24 cellular contexts compared by ENCODE assay signal in the genomic region with DNA sequence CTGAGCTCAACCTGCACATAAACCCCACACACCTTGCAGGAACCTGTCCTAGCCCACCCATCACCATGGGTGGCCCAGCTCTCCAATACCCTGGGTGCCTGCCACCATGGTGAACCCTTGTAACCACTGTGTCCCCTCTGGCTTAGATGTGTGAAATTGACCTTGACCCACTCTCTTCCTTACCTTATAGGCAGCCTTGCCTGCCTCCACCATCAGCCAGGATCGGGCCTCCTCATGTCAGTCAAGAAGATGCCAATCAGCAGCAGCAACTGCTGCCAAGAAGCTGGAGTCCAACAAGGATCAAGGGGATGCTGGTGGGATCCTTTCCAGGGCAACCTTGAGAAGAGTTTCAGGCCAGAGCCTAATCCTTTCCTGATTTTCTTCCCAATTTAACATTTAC. TPM values are rescaled to one million over a fixed set of nuclear protein-coding genes. Genes with fewer than 3 reads are reported as not detected.
DNase-seq lines count a peak whose midpoint lies in the region; ATAC-seq and TF ChIP-seq lines count a peak whose summit lies in the region.
"Had no signal": no experiment of that assay in that cellular context is flagged by ENCODE, and none has a peak within 500 bp of the region (broad histone marks: within the 10 kb centered on the region; RNA-seq: fewer than 3 reads in every experiment).

No MANE protein-coding gene starts in this region.

- intact Hi-C loops in CD14-positive monocyte (cut with micrococcal nuclease) (loop anchor here in 1 of 2 donors (10.0 kb wide), 1 partner anchor 389 kb away; no protein-coding TSS in a partner anchor), sigmoid colon (cut with DNase I) (loop anchor here (10.0 kb wide), 1 partner anchor 579 kb away; a partner anchor contains a TSS)

- no peak overlapping the region for H3K27ac ChIP-seq in sigmoid colon

- peaks cover 29% of the 10 kb centered on the region for H3K4me1 Mint-ChIP-seq in activated CD8-positive, alpha-beta memory T cell treated with anti-CD3 and anti-CD28 coated beads, Interleukin-2, amount 10 ng/mL, durations not matched to agents 7 days and 5 days
- H3K4me1 Mint-ChIP-seq in CD14-positive monocyte = peaks cover 21% of the 10 kb centered on the region
- peaks cover 9 to 25% (median 13%) of the 10 kb centered on the region in 3 donors for H3K4me1 Mint-ChIP-seq in IgD-negative memory B cell

- no peaks in the 10 kb centered on the region for H3K9me3 ChIP-seq in sigmoid colon

- CTCF ChIA-PET in activated CD8-positive, alpha-beta memory T cell treated with anti-CD3 and anti-CD28 coated beads, Interleukin-2, amount 10 ng/mL, durations not matched to agents 7 days and 5 days (lab: Charles Lee) = interaction anchor here (0.8 to 18.5 kb wide), 19 partner anchors 8 to 393 kb away, joined by 3 to 668 read pairs (median 4); a partner anchor contains a TSS

- no peak for TF ChIP-seq EP300 in sigmoid colon (IDR thresholded peaks at IDR 0.05)

- H3K27me3 ChIP-seq in sigmoid colon = no peaks in the 10 kb centered on the region

- no peak overlapping the region for H3K4me3 ChIP-seq in sigmoid colon

- peaks cover 17% of the 10 kb centered on the region for H3K27me3 Mint-ChIP-seq in activated CD8-positive, alpha-beta memory T cell treated with anti-CD3 and anti-CD28 coated beads, Interleukin-2, amount 10 ng/mL, durations not matched to agents 7 days and 5 days
- H3K27me3 Mint-ChIP-seq in CD14-positive monocyte (ENCODE audit: low read depth in 3 of 3) (peaks cover 22 to 49% (median 24%) of the 10 kb centered on the region in 3 donors), IgD-negative memory B cell (peaks cover 2% of the 10 kb centered on the region)

- DNase-seq in activated CD8-positive, alpha-beta memory T cell treated with anti-CD3 and anti-CD28 coated beads for 24 hours = peak; percentile 55
- DNase-seq in activated CD8-positive, alpha-beta memory T cell treated with anti-CD3 and anti-CD28 coated beads, Interleukin-2, amount 10 ng/mL, durations not matched to agents 7 days and 5 days = no peak
- DNase-seq in CD14-positive monocyte (ENCODE audit: low spot score) = peak; percentile 14
- DNase-seq in sigmoid colon = peak; percentile 54
- no peak for DNase-seq in SW 1271 (lab: John Stamatoyannopoulos, UW)
- no peak for DNase-seq in activated CD4-positive, alpha-beta T cell treated with anti-CD3 and anti-CD28 coated beads for 48 hours
- DNase-seq: CD4-positive, CD25-positive, alpha-beta regulatory T cell; DMS153; DND-41; KBM-7; MV-4-11; NCI-H1105; NCI-H1436 treated with DMSO at 0.1 percent for 48 hours; NCI-H187 treated with DMSO at 0.1 percent for 48 hours; NCI-H2171 treated with DMSO at 0.1 percent for 48 hours; NCI-H345; NCI-H510A treated with DMSO at 0.1 percent for 48 hours; NCI-H748 treated with DMSO at 0.1 percent for 48 hours; NK-92 treated with Interleukin-12 subunit alpha and Interleukin-12 subunit beta, amount 100 ng/mL, for 24 hours; PC-3 had no signal

- TF ChIP-seq POLR2A in sigmoid colon (IDR thresholded peaks at IDR 0.05) = no peak

- no peaks in the 10 kb centered on the region for H3K36me3 ChIP-seq in sigmoid colon

- WGBS in sigmoid colon, 2 donors = 76 to 88% methylated on average over 1 of the region's 1 CpG

- no peak overlapping the region for H3K4me3 Mint-ChIP-seq in activated CD8-positive, alpha-beta memory T cell treated with anti-CD3 and anti-CD28 coated beads, Interleukin-2, amount 10 ng/mL, durations not matched to agents 7 days and 5 days
- H3K4me3 Mint-ChIP-seq in CD14-positive monocyte (peak overlapping the region in 1 of 2 donors; percentile 4), IgD-negative memory B cell (peak overlapping the region in 2 of 4 donors; percentile 35 to 73)

- no peak for ATAC-seq in activated CD8-positive, alpha-beta memory T cell treated with anti-CD3 and anti-CD28 coated beads, Interleukin-2, amount 10 ng/mL, durations not matched to agents 7 days and 5 days
- ATAC-seq: HepG2, PC-3 had no signal

- no peak overlapping the region for H3K27ac Mint-ChIP-seq in activated CD8-positive, alpha-beta memory T cell treated with anti-CD3 and anti-CD28 coated beads, Interleukin-2, amount 10 ng/mL, durations not matched to agents 7 days and 5 days
- no peak overlapping the region for H3K27ac Mint-ChIP-seq in CD14-positive monocyte
- peak overlapping the region in 2 of 3 donors; percentile 47 to 92 for H3K27ac Mint-ChIP-seq in IgD-negative memory B cell
- H3K27ac Mint-ChIP-seq: CD4-positive, CD25-positive, alpha-beta regulatory T cell had no signal

- H3K36me3 Mint-ChIP-seq in activated CD8-positive, alpha-beta memory T cell treated with anti-CD3 and anti-CD28 coated beads, Interleukin-2, amount 10 ng/mL, durations not matched to agents 7 days and 5 days = no peaks in the 10 kb centered on the region
- H3K36me3 Mint-ChIP-seq in CD14-positive monocyte (no peaks in the 10 kb centered on the region), IgD-negative memory B cell (no peaks in the 10 kb centered on the region)
- H3K36me3 Mint-ChIP-seq: CD4-positive, CD25-positive, alpha-beta regulatory T cell had no signal

- TF ChIP-seq CTCF in CD14-positive monocyte (IDR thresholded peaks at IDR 0.05) (no peak), sigmoid colon (IDR thresholded peaks at IDR 0.05) (no peak)

- no peaks in the 10 kb centered on the region for H3K9me3 Mint-ChIP-seq in activated CD8-positive, alpha-beta memory T cell treated with anti-CD3 and anti-CD28 coated beads, Interleukin-2, amount 10 ng/mL, durations not matched to agents 7 days and 5 days (ENCODE audit: low read depth)
- no peaks in the 10 kb centered on the region for H3K9me3 Mint-ChIP-seq in CD14-positive monocyte
- H3K9me3 Mint-ChIP-seq in IgD-negative memory B cell = no peaks in the 10 kb centered on the region
- H3K9me3 Mint-ChIP-seq: CD4-positive, CD25-positive, alpha-beta regulatory T cell had no signal

- peaks cover 0 to 19% (median 12%) of the 10 kb centered on the region in 4 donors for H3K4me1 ChIP-seq in sigmoid colon

RNA-seq across cellular contexts. Expression of a gene that starts 8.8 kb away (rescaled TPM):
- under 1 TPM in 1 of 2 experiments, not detected in 1; 0.55 TPM for total RNA-seq in activated CD8-positive, alpha-beta memory T cell treated with anti-CD3 and anti-CD28 coated beads, Interleukin-2, amount 10 ng/mL, durations not matched to agents 7 days and 5 days
- polyA plus RNA-seq in CD14-positive monocyte (not detected), IgD-negative memory B cell (not detected), sigmoid colon (1 to 10 TPM in 1 of 3 donors, under 1 TPM in 1, not detected in 1; 0.22 to 1.2 TPM)
- total RNA-seq in sigmoid colon = 1 to 10 TPM in 1 of 4 donors, under 1 TPM in 2, not detected in 1; 0.36 to 1.7 (median 0.49) TPM
- total RNA-seq: CD4-positive, CD25-positive, alpha-beta regulatory T cell; LHCN-M2; MCF 10A had no signal
- polyA plus RNA-seq: CD4-positive, CD25-positive, alpha-beta regulatory T cell had no signal

RNA-seq across cellular contexts. Expression of a gene that starts 57.5 kb away (rescaled TPM):
- 10 to 100 TPM; 26.4 to 32.9 TPM for total RNA-seq in activated CD8-positive, alpha-beta memory T cell treated with anti-CD3 and anti-CD28 coated beads, Interleukin-2, amount 10 ng/mL, durations not matched to agents 7 days and 5 days
- polyA plus RNA-seq in CD14-positive monocyte (under 1 TPM; 0.04 to 0.15 TPM), IgD-negative memory B cell (5.0 TPM), sigmoid colon (1 to 10 TPM in 2 of 3 donors, not detected in 1; 1.4 to 9.8 TPM)
- total RNA-seq in sigmoid colon = 1 to 10 TPM in 2 of 4 donors, under 1 TPM in 2; 0.28 to 3.5 (median 0.86) TPM

Comparison
In these comparisons a context has a peak if more than half of its experiments do, and no peak if none do; other contexts are left out.
1. DNase-seq: peak in activated CD8-positive, alpha-beta memory T cell treated with anti-CD3 and anti-CD28 coated beads for 24 hours (single experiment), CD14-positive monocyte (single experiment) and sigmoid colon (single experiment); none in activated CD8-positive, alpha-beta memory T cell treated with anti-CD3 and anti-CD28 coated beads, Interleukin-2, amount 10 ng/mL, durations not matched to agents 7 days and 5 days (single experiment), SW 1271 (0 of 2) and activated CD4-positive, alpha-beta T cell treated with anti-CD3 and anti-CD28 coated beads for 48 hours (single experiment).
2. H3K27ac Mint-ChIP-seq: peak in IgD-negative memory B cell (2 of 3); none in activated CD8-positive, alpha-beta memory T cell treated with anti-CD3 and anti-CD28 coated beads, Interleukin-2, amount 10 ng/mL, durations not matched to agents 7 days and 5 days (single experiment) and CD14-positive monocyte (0 of 7).